14 cellular contexts compared by ENCODE assay signal in the genomic region with DNA sequence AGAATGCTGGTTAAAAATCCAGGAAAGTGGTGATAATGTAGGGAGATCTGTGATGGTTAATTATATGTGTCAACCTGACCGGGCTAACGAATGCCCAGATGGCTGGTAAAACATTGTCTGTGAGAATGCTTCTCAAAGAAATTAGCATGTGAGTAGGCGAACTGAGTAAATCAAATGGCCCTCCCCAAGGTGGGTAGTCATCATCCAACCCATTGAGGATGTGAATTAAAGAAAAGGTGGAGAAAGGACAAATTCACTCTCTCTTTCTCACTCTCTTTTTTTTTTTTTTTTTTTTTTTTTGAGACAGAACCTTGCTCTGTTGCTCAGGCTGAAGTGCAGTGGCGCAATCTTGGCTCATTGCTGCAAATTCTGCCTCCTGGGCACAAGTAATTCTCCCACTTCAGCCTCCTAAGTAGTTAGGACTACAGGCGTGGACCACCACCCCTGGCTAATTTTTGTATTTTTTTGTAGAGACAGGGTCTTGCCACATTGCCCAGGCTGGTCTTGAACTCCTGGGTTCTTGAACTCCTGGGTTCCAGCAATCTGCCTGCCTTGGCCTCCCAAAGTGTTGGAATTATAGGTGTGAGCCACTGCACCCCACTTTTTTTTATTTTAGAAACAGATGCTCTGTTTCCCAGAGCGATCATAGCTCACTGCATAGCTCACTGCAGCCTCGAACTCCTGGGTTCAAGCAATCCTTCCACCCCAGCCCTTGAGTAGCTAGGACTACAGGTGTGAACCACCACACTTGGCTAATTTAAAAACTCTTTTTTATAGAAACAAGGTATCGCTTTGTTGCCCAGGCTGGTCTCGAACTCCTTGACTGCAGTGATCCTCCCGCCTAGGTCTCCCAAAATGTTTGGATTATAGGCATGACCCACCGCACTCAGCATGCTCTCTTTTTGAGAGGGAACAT. TPM values are rescaled to one million over a fixed set of nuclear protein-coding genes. Genes with fewer than 3 reads are reported as not detected.
DNase-seq lines count a peak whose midpoint lies in the region; ATAC-seq, FAIRE-seq and TF ChIP-seq lines count a peak whose summit lies in the region.
"Had no signal": no experiment of that assay in that cellular context is flagged by ENCODE, and none has a peak within 500 bp of the region (broad histone marks: within the 10 kb centered on the region; RNA-seq: fewer than 3 reads in every experiment).

No MANE protein-coding gene starts in this region.

- H3K9ac ChIP-seq in HepG2 (ENCODE audit: insufficient read depth, low read depth, low read length), result no peak overlapping the region

- H3K9me3 ChIP-seq in RWPE2 (ENCODE audit: severe bottlenecking), result no peaks in the 10 kb centered on the region
- no peaks in the 10 kb centered on the region for H3K9me3 ChIP-seq in HepG2 (ENCODE audit: low read length)
- H3K9me3 ChIP-seq: tibial artery had no signal

- no peaks in the 10 kb centered on the region for H3K79me2 ChIP-seq in HepG2 (ENCODE audit: insufficient read depth, low read length)

- TF ChIP-seq RAD21 in HepG2 (CRISPR knock-in tag; IDR thresholded peaks at IDR 0.05), result no peak

- no peak for TF ChIP-seq POLR2A in HepG2 (IDR thresholded peaks at IDR 0.05; ENCODE audit: insufficient read depth in 1 of 2, low read depth in 2 of 2, low read length in 2 of 2)

- TF ChIP-seq EP300 in HepG2 (IDR thresholded peaks at IDR 0.05; ENCODE audit: low read depth in 2 of 2, low read length in 2 of 2) (no peak), HepG2 (CRISPR knock-in tag; IDR thresholded peaks at IDR 0.05; ENCODE audit: borderline replicate concordance) (no peak)

- intact Hi-C loops in HepG2 (cut with micrococcal nuclease; ENCODE audit: unreplicated experiment), result no loop called here

- no peak overlapping the region for H2AFZ ChIP-seq in HepG2 (ENCODE audit: low read length)

- H3K4me3 ChIP-seq in RWPE2 (ENCODE audit: severe bottlenecking), result no peak overlapping the region
- H3K4me3 ChIP-seq in HepG2 (replicated peaks in 1 of 3; ENCODE audit: insufficient read depth in 1 of 3, low read depth in 2 of 3, low read length in 3 of 3), result no peak overlapping the region
- H3K4me3 ChIP-seq: tibial artery had no signal

- H4K20me1 ChIP-seq in HepG2 (ENCODE audit: insufficient read depth, low read length), result no peaks in the 10 kb centered on the region

- no peak for FAIRE-seq in HepG2 (lab: Jason Lieb, UNC)

- DNase-seq in NCI-H1417 (lab: John Stamatoyannopoulos, UW) (peak in 2 of 3 experiments; percentile 10 to 42), NCI-H1417 treated with DMSO at 0.1 percent for 48 hours (lab: John Stamatoyannopoulos, UW) (no peak), RWPE2 (ENCODE audit: low spot score) (peak; percentile 2), HepG2 (ENCODE audit: low spot score) (no peak), pons (ENCODE audit: low spot score) (no peak), 8988T (no peak)
- no peak for DNase-seq in stimulated activated naive CD4-positive, alpha-beta T cell treated with Interleukin-2 at 50 U/mL for 16 hours (lab: John Stamatoyannopoulos, UW)
- DNase-seq: activated gamma-delta T cell treated with Interleukin-2 at 50 U/mL for 16 hours; CD8-positive, alpha-beta memory T cell; NCI-H187; occipital lobe had no signal

- 49% methylated on average over 11 of the region's 11 CpGs for WGBS in HepG2 (ENCODE audit: low lambda C conversion rate)

- H3K27me3 ChIP-seq in RWPE2 (ENCODE audit: insufficient read depth, poor library complexity, severe bottlenecking), result no peaks in the 10 kb centered on the region
- H3K27me3 ChIP-seq in HepG2 (ENCODE audit: control insufficient read depth in 1 of 2, insufficient read depth in 2 of 2, low read length in 2 of 2), result no peaks in the 10 kb centered on the region; a peak in 2 of 5 replicates
- H3K27me3 ChIP-seq: tibial artery had no signal

- BruUV-seq in HepG2 (replicated peaks; lab: Mats Ljungman, UMichigan), result no TSS peak

- POLR2A ChIA-PET in HepG2 (lab: Yijun Ruan, JAX), result no interaction called here

- CTCF ChIA-PET in HepG2 (lab: Yijun Ruan, JAX; ENCODE audit: low intra/inter-chr PET ratio, low total read pairs), result no interaction called here

- no peak overlapping the region for H3K27ac ChIP-seq in RWPE2 (ENCODE audit: poor library complexity, severe bottlenecking)
- H3K27ac ChIP-seq in HepG2 (ENCODE audit: extremely low read length, insufficient read depth, low read length), result no peak overlapping the region
- H3K27ac ChIP-seq: 22Rv1, tibial artery had no signal

- no peaks in the 10 kb centered on the region for H3K4me1 ChIP-seq in RWPE2 (ENCODE audit: insufficient read depth, poor library complexity, severe bottlenecking)
- peaks cover 18% of the 10 kb centered on the region; the same call in 1 of the 2 replicates for H3K4me1 ChIP-seq in HepG2 (ENCODE audit: insufficient read depth, low read length)

- TF ChIP-seq CTCF in RWPE2 (IDR thresholded peaks at IDR 0.05; ENCODE audit: poor library complexity, severe bottlenecking) (no peak), HepG2 (CRISPR knock-in tag; IDR thresholded peaks at IDR 0.05) (no peak)

- H3K4me2 ChIP-seq in HepG2 (ENCODE audit: low read depth, low read length), result no peak overlapping the region

- in situ Hi-C loops in HepG2 (cut with HindIII; ENCODE audit: extremely low pct_ligation_motif_present, low pct_unique_long_range_greater_than_20kb), result no loop called here

- no peaks in the 10 kb centered on the region for H3K36me3 ChIP-seq in RWPE2 (ENCODE audit: low read depth)
- H3K36me3 ChIP-seq in HepG2 (replicated peaks in 1 of 2; ENCODE audit: control insufficient read depth in 1 of 2, insufficient read depth in 2 of 2, low read length in 2 of 2), result no peaks in the 10 kb centered on the region
- H3K36me3 ChIP-seq: tibial artery had no signal

- ATAC-seq in HG02642 (IDR thresholded peaks at IDR 0.05; ENCODE audit: poor library complexity, unreplicated experiment) (peak; percentile 11), RWPE2 (ENCODE audit: low read depth) (no peak), HepG2 (no peak)

RNA-seq across cellular contexts. Expression of gene P2RY6, which starts 22.0 kb away (rescaled TPM):
- 0.11 and 0.29 TPM in 2 replicates for total RNA-seq in HepG2 (2016; rRNA removed; fragmentation: Illumina TruSeq; extraction: Trizol)
- 0.10 TPM in 1 of 2 replicates, not detected in the other for total RNA-seq in HepG2 (2016; cell fraction: cytosol; rRNA removed; fragmentation: Illumina TruSeq; extraction: Trizol; ENCODE audit: low read depth)
- total RNA-seq in HepG2 (2016; cell fraction: insoluble cytoplasmic fraction; rRNA removed; fragmentation: Illumina TruSeq; extraction: Trizol), result 0.13 and 0.27 TPM in 2 replicates
- not detected in 2 replicates for total RNA-seq in HepG2 (2016; cell fraction: membrane; rRNA removed; fragmentation: Illumina TruSeq; extraction: Trizol)
- total RNA-seq in HepG2 (2016; cell fraction: nucleus; rRNA removed; fragmentation: Illumina TruSeq; extraction: Trizol), result not detected in 2 replicates
- polyA plus RNA-seq in HepG2 (2011; rRNA removed), result 0.09 and 0.29 TPM in 2 replicates
- 0.10 and 0.12 TPM in 2 replicates for polyA plus RNA-seq in HepG2 (2011; cell fraction: cytosol; rRNA removed)
- polyA plus RNA-seq in HepG2 (2011; cell fraction: nucleus; rRNA removed), result 0.05 and 0.35 TPM in 2 replicates
- polyA plus RNA-seq in HepG2 (2012), result 0.24 TPM in 1 of 2 replicates, not detected in the other
- polyA plus RNA-seq in HepG2 (2016; cell fraction: cytosol; fragmentation: Illumina TruSeq; extraction: Trizol; ENCODE audit: low read depth), result 0.05 and 0.06 TPM in 2 replicates
- 0.10 and 0.20 TPM in 2 replicates for polyA plus RNA-seq in HepG2 (2016; cell fraction: insoluble cytoplasmic fraction; fragmentation: Illumina TruSeq; extraction: Trizol; ENCODE audit: low read depth)
- polyA plus RNA-seq in HepG2 (2016; cell fraction: membrane; fragmentation: Illumina TruSeq; extraction: Trizol; ENCODE audit: low read depth), result 0.10 and 0.17 TPM in 2 replicates
- 0.36 and 0.41 TPM in 2 replicates for polyA plus RNA-seq in HepG2 (2016; cell fraction: nucleus; fragmentation: Illumina TruSeq; extraction: Trizol; ENCODE audit: insufficient read depth, low read depth)
- 0.40 and 1.7 TPM in 2 replicates for polyA minus RNA-seq in HepG2 (2011; rRNA and poly(A)+ RNA removed; ENCODE audit: low replicate concordance)
- polyA minus RNA-seq in HepG2 (2011; cell fraction: cytosol; rRNA and poly(A)+ RNA removed), result not detected in 2 replicates
- 0.12 and 0.26 TPM in 2 replicates for polyA minus RNA-seq in HepG2 (2011; cell fraction: nucleus; rRNA and poly(A)+ RNA removed)
- total RNA-seq: occipital lobe had no signal
- polyA plus RNA-seq: CD8-positive, alpha-beta memory T cell had no signal

RNA-seq across cellular contexts. Expression of gene P2RY2, which starts 32.0 kb away (rescaled TPM):
- 3.0 and 3.1 TPM in 2 replicates for total RNA-seq in HepG2 (2016; rRNA removed; fragmentation: Illumina TruSeq; extraction: Trizol)
- total RNA-seq in HepG2 (2016; cell fraction: cytosol; rRNA removed; fragmentation: Illumina TruSeq; extraction: Trizol; ENCODE audit: low read depth), result 0.71 and 0.91 TPM in 2 replicates
- 2.6 and 3.4 TPM in 2 replicates for total RNA-seq in HepG2 (2016; cell fraction: insoluble cytoplasmic fraction; rRNA removed; fragmentation: Illumina TruSeq; extraction: Trizol)
- 2.5 and 3.7 TPM in 2 replicates for total RNA-seq in HepG2 (2016; cell fraction: membrane; rRNA removed; fragmentation: Illumina TruSeq; extraction: Trizol)
- total RNA-seq in HepG2 (2016; cell fraction: nucleus; rRNA removed; fragmentation: Illumina TruSeq; extraction: Trizol), result 2.9 and 3.2 TPM in 2 replicates
- 0.95 and 1.6 TPM in 2 replicates for polyA plus RNA-seq in HepG2 (2011; rRNA removed)
- 1.0 and 1.1 TPM in 2 replicates for polyA plus RNA-seq in HepG2 (2011; cell fraction: cytosol; rRNA removed)
- 1.6 TPM in 2 replicates for polyA plus RNA-seq in HepG2 (2011; cell fraction: nucleus; rRNA removed)
- 0.24 and 0.47 TPM in 2 replicates for polyA plus RNA-seq in HepG2 (2012)
- 0.67 and 1.3 TPM in 2 replicates for polyA plus RNA-seq in HepG2 (2016; cell fraction: cytosol; fragmentation: Illumina TruSeq; extraction: Trizol; ENCODE audit: low read depth)
- 2.5 and 3.0 TPM in 2 replicates for polyA plus RNA-seq in HepG2 (2016; cell fraction: insoluble cytoplasmic fraction; fragmentation: Illumina TruSeq; extraction: Trizol; ENCODE audit: low read depth)
- 2.0 and 2.3 TPM in 2 replicates for polyA plus RNA-seq in HepG2 (2016; cell fraction: membrane; fragmentation: Illumina TruSeq; extraction: Trizol; ENCODE audit: low read depth)
- 2.1 and 3.2 TPM in 2 replicates for polyA plus RNA-seq in HepG2 (2016; cell fraction: nucleus; fragmentation: Illumina TruSeq; extraction: Trizol; ENCODE audit: insufficient read depth, low read depth)
- 1.4 and 2.5 TPM in 2 replicates for polyA minus RNA-seq in HepG2 (2011; rRNA and poly(A)+ RNA removed; ENCODE audit: low replicate concordance)
- 0.49 and 1.5 TPM in 2 replicates for polyA minus RNA-seq in HepG2 (2011; cell fraction: cytosol; rRNA and poly(A)+ RNA removed)
- polyA minus RNA-seq in HepG2 (2011; cell fraction: nucleus; rRNA and poly(A)+ RNA removed), result 0.77 and 1.1 TPM in 2 replicates
- total RNA-seq: CD8-positive, alpha-beta memory T cell; occipital lobe had no signal
- polyA plus RNA-seq: CD8-positive, alpha-beta memory T cell had no signal

RNA-seq across cellular contexts. Expression of gene ARHGEF17, which starts 58.0 kb away (rescaled TPM):
- total RNA-seq in HepG2 (2016; rRNA removed; fragmentation: Illumina TruSeq; extraction: Trizol), result 5.7 and 10.7 TPM in 2 replicates
- total RNA-seq in HepG2 (2016; cell fraction: cytosol; rRNA removed; fragmentation: Illumina TruSeq; extraction: Trizol; ENCODE audit: low read depth), result 4.6 and 5.1 TPM in 2 replicates
- total RNA-seq in HepG2 (2016; cell fraction: insoluble cytoplasmic fraction; rRNA removed; fragmentation: Illumina TruSeq; extraction: Trizol), result 3.7 and 12.1 TPM in 2 replicates
- total RNA-seq in HepG2 (2016; cell fraction: membrane; rRNA removed; fragmentation: Illumina TruSeq; extraction: Trizol), result 3.3 and 3.8 TPM in 2 replicates
- total RNA-seq in HepG2 (2016; cell fraction: nucleus; rRNA removed; fragmentation: Illumina TruSeq; extraction: Trizol), result 20.3 and 20.6 TPM in 2 replicates
- 28.8 and 37.7 TPM in 2 replicates for polyA plus RNA-seq in HepG2 (2011; rRNA removed)
- 7.4 and 13.6 TPM in 2 replicates for polyA plus RNA-seq in HepG2 (2011; cell fraction: cytosol; rRNA removed)
- 250 and 318 TPM in 2 replicates for polyA plus RNA-seq in HepG2 (2011; cell fraction: nucleus; rRNA removed)
- polyA plus RNA-seq in HepG2 (2012), result 17.9 and 20.3 TPM in 2 replicates
- 0.35 and 0.64 TPM in 2 replicates for polyA plus RNA-seq in HepG2 (2016; cell fraction: cytosol; fragmentation: Illumina TruSeq; extraction: Trizol; ENCODE audit: low read depth)
- polyA plus RNA-seq in HepG2 (2016; cell fraction: insoluble cytoplasmic fraction; fragmentation: Illumina TruSeq; extraction: Trizol; ENCODE audit: low read depth), result 5.4 and 7.1 TPM in 2 replicates
- 0.76 and 0.94 TPM in 2 replicates for polyA plus RNA-seq in HepG2 (2016; cell fraction: membrane; fragmentation: Illumina TruSeq; extraction: Trizol; ENCODE audit: low read depth)
- polyA plus RNA-seq in HepG2 (2016; cell fraction: nucleus; fragmentation: Illumina TruSeq; extraction: Trizol; ENCODE audit: insufficient read depth, low read depth), result 83.1 and 89.4 TPM in 2 replicates
- 41.7 and 126 TPM in 2 replicates for polyA minus RNA-seq in HepG2 (2011; rRNA and poly(A)+ RNA removed; ENCODE audit: low replicate concordance)
- polyA minus RNA-seq in HepG2 (2011; cell fraction: cytosol; rRNA and poly(A)+ RNA removed), result 13.5 and 20.6 TPM in 2 replicates
- polyA minus RNA-seq in HepG2 (2011; cell fraction: nucleus; rRNA and poly(A)+ RNA removed), result 85.9 and 99.9 TPM in 2 replicates
- total RNA-seq: CD8-positive, alpha-beta memory T cell had no signal
- polyA plus RNA-seq: CD8-positive, alpha-beta memory T cell had no signal

Comparison
In these comparisons a context has a peak if more than half of its experiments do, and no peak if none do; other contexts are left out.
1. DNase-seq: peak in NCI-H1417 (2 of 3) and RWPE2 (single experiment); none in NCI-H1417 treated with DMSO at 0.1 percent for 48 hours (single experiment), HepG2 (single experiment), stimulated activated naive CD4-positive, alpha-beta T cell treated with Interleukin-2 at 50 U/mL for 16 hours (single experiment), pons (single experiment) and 8988T (single experiment).